8 cellular contexts compared by ENCODE assay signal in genomic region chr20:50464026-50464724, GRCh38. TPM values are rescaled to one million over a fixed set of nuclear protein-coding genes. Genes with fewer than 3 reads are reported as not detected.
DNase-seq lines count a peak whose midpoint lies in the region; ATAC-seq and TF ChIP-seq lines count a peak whose summit lies in the region.
"Had no signal": no experiment of that assay in that cellular context is flagged by ENCODE, and none has a peak within 500 bp of the region (broad histone marks: within the 10 kb centered on the region; RNA-seq: fewer than 3 reads in every experiment).

No MANE protein-coding gene starts in this region.

- H3K9me3 ChIP-seq in SJSA1 (replicated peaks): no peaks in the 10 kb centered on the region

- no peak for ATAC-seq in HG03442 (IDR thresholded peaks at IDR 0.05; ENCODE audit: unreplicated experiment)

- no peaks in the 10 kb centered on the region for H3K27me3 Mint-ChIP-seq in activated naive CD4-positive, alpha-beta T cell treated with anti-CD3 and anti-CD28 coated beads for 36 hours (ENCODE audit: low read depth)
- H3K27me3 Mint-ChIP-seq in progenitor cell of endocrine pancreas: peaks cover 6% of the 10 kb centered on the region

- H3K27ac Mint-ChIP-seq in activated naive CD4-positive, alpha-beta T cell treated with anti-CD3 and anti-CD28 coated beads for 36 hours: no peak overlapping the region
- no peak overlapping the region for H3K27ac Mint-ChIP-seq in progenitor cell of endocrine pancreas

- TF ChIP-seq CTCF in GM10266 (IDR thresholded peaks at IDR 0.05; ENCODE audit: control insufficient read depth, insufficient read depth, low read depth, missing control alignments) (peak; percentile 58), progenitor cell of endocrine pancreas (IDR thresholded peaks at IDR 0.05; ENCODE audit: unreplicated experiment) (peak; percentile 78)

- H3K4me1 Mint-ChIP-seq in activated naive CD4-positive, alpha-beta T cell treated with anti-CD3 and anti-CD28 coated beads for 36 hours (ENCODE audit: low read depth): peaks cover 11% of the 10 kb centered on the region
- no peaks in the 10 kb centered on the region for H3K4me1 Mint-ChIP-seq in progenitor cell of endocrine pancreas (ENCODE audit: low read depth)

- no peaks in the 10 kb centered on the region for H3K9me3 Mint-ChIP-seq in activated naive CD4-positive, alpha-beta T cell treated with anti-CD3 and anti-CD28 coated beads for 36 hours
- H3K9me3 Mint-ChIP-seq in progenitor cell of endocrine pancreas (ENCODE audit: low read depth): no peaks in the 10 kb centered on the region

- DNase-seq in GM10266 (ENCODE audit: extremely low spot score): peak; percentile 57
- peak in 43 of 76 experiments; percentile 6 to 47 (median 24) for DNase-seq in HUDEP-2 (lab: John Stamatoyannopoulos, UW; ENCODE audit: unreplicated experiment in 76 of 76)
- peak; percentile 58 to 75 for DNase-seq in SJSA1 (ENCODE audit: low read depth in 1 of 2, low spot score in 2 of 2)
- peak; percentile 59 for DNase-seq in activated naive CD4-positive, alpha-beta T cell treated with anti-CD3 and anti-CD28 coated beads for 36 hours
- DNase-seq in head of caudate nucleus: peak; percentile 19 to 77 (median 55)
- DNase-seq in progenitor cell of endocrine pancreas (ENCODE audit: low spot score, unreplicated experiment): peak; percentile 55

- intact Hi-C loops in activated naive CD4-positive, alpha-beta T cell treated with anti-CD3 and anti-CD28 coated beads for 36 hours (cut with micrococcal nuclease): loop anchor here (1.0 to 10.0 kb wide), 4 partner anchors 106 to 479 kb away; partner anchors contain the start of genes CEBPB and SNAI1
- intact Hi-C loops in head of caudate nucleus (cut with DNase I): no loop called here

- H3K27me3 ChIP-seq in SJSA1 (replicated peaks): no peaks in the 10 kb centered on the region

- H3K4me3 Mint-ChIP-seq in activated naive CD4-positive, alpha-beta T cell treated with anti-CD3 and anti-CD28 coated beads for 36 hours: no peak overlapping the region
- no peak overlapping the region for H3K4me3 Mint-ChIP-seq in progenitor cell of endocrine pancreas (ENCODE audit: low read depth)

- H3K27ac ChIP-seq in SJSA1: no peak overlapping the region
- H3K27ac ChIP-seq: epithelial cell of prostate had no signal

- H3K4me3 ChIP-seq in SJSA1: no peak overlapping the region

- no peaks in the 10 kb centered on the region for H3K36me3 ChIP-seq in SJSA1

- 0 out of 2 replicates have a peak, but pooled peaks cover 5% of the 10 kb centered on the region for H3K4me1 ChIP-seq in SJSA1 (replicated peaks)

- no peaks in the 10 kb centered on the region for H3K36me3 Mint-ChIP-seq in activated naive CD4-positive, alpha-beta T cell treated with anti-CD3 and anti-CD28 coated beads for 36 hours (ENCODE audit: low read depth)
- H3K36me3 Mint-ChIP-seq in progenitor cell of endocrine pancreas (ENCODE audit: insufficient read depth): no peaks in the 10 kb centered on the region

- CTCF ChIA-PET in activated naive CD4-positive, alpha-beta T cell treated with anti-CD3 and anti-CD28 coated beads for 36 hours (lab: Charles Lee): interaction anchor here (0.7 to 7.5 kb wide), 33 partner anchors 10 to 372 kb away, joined by 3 to 171 read pairs (median 4); partner anchors contain the start of gene CEBPB

RNA-seq across cellular contexts. Expression of gene PTPN1, which starts 46.0 kb away (rescaled TPM):
- 61.1 and 71.3 TPM in 2 replicates for total RNA-seq in SJSA1 (2014; rRNA removed; shearing (Covaris generic))
- total RNA-seq in activated naive CD4-positive, alpha-beta T cell treated with anti-CD3 and anti-CD28 coated beads for 36 hours: 100 to 1,000 TPM; 111 to 119 TPM
- 26.0 and 27.7 TPM in 2 replicates for total RNA-seq in progenitor cell of endocrine pancreas
